10 cellular contexts compared by ENCODE assay signal in the genomic region with DNA sequence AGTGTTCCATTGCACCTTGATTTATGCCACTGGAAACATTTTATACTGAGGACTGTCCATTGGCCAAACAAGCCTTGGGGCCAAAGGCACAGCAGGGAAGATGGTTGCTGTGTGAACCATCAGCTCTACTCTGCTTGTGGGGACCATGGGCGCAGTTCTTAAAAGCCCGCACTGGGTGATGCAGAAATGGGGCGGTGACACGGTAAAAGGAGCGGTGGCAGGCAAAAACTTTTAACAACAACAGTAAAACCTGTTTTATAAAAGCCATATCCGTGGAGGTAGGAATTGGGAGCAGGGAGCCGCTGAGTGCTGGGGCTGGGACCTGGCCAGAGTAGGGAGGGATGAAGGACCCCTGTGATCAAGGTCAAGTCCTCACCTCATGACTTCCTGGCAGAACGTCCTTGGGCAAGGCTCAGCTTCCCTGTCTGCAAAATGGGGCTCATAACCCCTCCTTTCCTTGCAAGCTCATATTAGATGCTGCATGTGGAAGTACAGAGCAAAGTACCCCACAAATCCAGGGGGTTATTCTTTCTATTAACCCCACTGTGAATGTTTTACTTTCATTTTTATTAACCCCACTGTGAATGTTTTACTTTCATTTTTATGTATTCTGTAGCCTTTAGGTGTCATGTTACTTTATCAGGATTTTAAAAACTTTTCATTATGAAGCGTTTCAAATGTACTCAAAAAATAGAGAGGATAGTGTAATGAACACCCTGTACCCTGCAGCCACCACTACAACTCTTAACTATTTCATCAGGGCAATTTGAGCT.
DNase-seq lines count a peak whose midpoint lies in the region; ATAC-seq, FAIRE-seq and TF ChIP-seq lines count a peak whose summit lies in the region.
"Had no signal": no experiment of that assay in that cellular context is flagged by ENCODE, and none has a peak within 500 bp of the region (broad histone marks: within the 10 kb centered on the region; RNA-seq: fewer than 3 reads in every experiment).

No MANE protein-coding gene starts in this region.

- CTCF ChIA-PET in CD8-positive, alpha-beta T cell (lab: Charles Lee), result interaction anchor here (1.0 kb wide), 1 partner anchor 10 kb away, joined by 3 read pairs; no protein-coding TSS in a partner anchor

- peaks cover 64% of the 10 kb centered on the region for H3K4me1 ChIP-seq in CD8-positive, alpha-beta T cell (ENCODE audit: insufficient read depth, low read length)

- POLR2A ChIA-PET in CD8-positive, alpha-beta T cell (lab: Charles Lee), result interaction anchor here (1.2 kb wide), 1 partner anchor 76 kb away, joined by 3 read pairs; no protein-coding TSS in a partner anchor
- POLR2A ChIA-PET in naive thymus-derived CD8-positive, alpha-beta T cell (lab: Charles Lee), result interaction anchor here (0.7 to 1.9 kb wide), 4 partner anchors 10 to 20 kb away, joined by 3 to 6 read pairs (median 4); no protein-coding TSS in a partner anchor

- ATAC-seq in CD8-positive, alpha-beta T cell, result no peak
- ATAC-seq in naive thymus-derived CD8-positive, alpha-beta T cell, result no peak
- no peak for ATAC-seq in HG02678 (IDR thresholded peaks at IDR 0.05; ENCODE audit: unreplicated experiment)

- no peak for TF ChIP-seq CTCF in CD8-positive, alpha-beta T cell (IDR thresholded peaks at IDR 0.05)
- no peak for TF ChIP-seq CTCF in dorsolateral prefrontal cortex (IDR thresholded peaks at IDR 0.05 in 54 of 56, conservative IDR thresholded peaks at IDR 0.05 in 2 of 56; ENCODE audit: low read depth in 1 of 56, partially characterized antibody in 56 of 56)

- peak overlapping the region; percentile 76 for H3K4me3 Mint-ChIP-seq in CD8-positive, alpha-beta T cell
- peak overlapping the region; percentile 65 for H3K4me3 Mint-ChIP-seq in activated naive CD8-positive, alpha-beta T cell treated with anti-CD3 and anti-CD28 coated beads for 36 hours
- H3K4me3 Mint-ChIP-seq in naive thymus-derived CD8-positive, alpha-beta T cell, result peak overlapping the region; percentile 47 to 79 (median 66)

- H3K27me3 ChIP-seq in CD8-positive, alpha-beta T cell (ENCODE audit: insufficient read depth, low read length), result no peaks in the 10 kb centered on the region
- no peaks in the 10 kb centered on the region for H3K27me3 ChIP-seq in dorsolateral prefrontal cortex

- H3K9me3 Mint-ChIP-seq in CD8-positive, alpha-beta T cell, result no peaks in the 10 kb centered on the region
- H3K9me3 Mint-ChIP-seq in activated naive CD8-positive, alpha-beta T cell treated with anti-CD3 and anti-CD28 coated beads for 36 hours, result no peaks in the 10 kb centered on the region
- H3K9me3 Mint-ChIP-seq in naive thymus-derived CD8-positive, alpha-beta T cell, result no peaks in the 10 kb centered on the region

- no peak for DNase-seq in CD8-positive, alpha-beta T cell
- DNase-seq in GM19239 (ENCODE audit: insufficient read length, low spot score) (no peak), dorsolateral prefrontal cortex (no peak), Ammon's horn (ENCODE audit: low spot score) (no peak)
- DNase-seq in activated naive CD8-positive, alpha-beta T cell treated with anti-CD3 and anti-CD28 coated beads for 36 hours, result no peak
- peak in 1 of 10 donors; percentile 27 for DNase-seq in naive thymus-derived CD8-positive, alpha-beta T cell
- DNase-seq in effector CD8-positive, alpha-beta T cell (lab: John Stamatoyannopoulos, UW), result no peak
- DNase-seq: stimulated activated naive CD4-positive, alpha-beta T cell had no signal

- FAIRE-seq in GM19239 (lab: Jason Lieb, UNC), result peak; percentile 84
- FAIRE-seq: G401.6 had no signal

- H3K4me1 Mint-ChIP-seq in CD8-positive, alpha-beta T cell (ENCODE audit: low read depth), result peaks cover 78% of the 10 kb centered on the region
- peaks cover 55% of the 10 kb centered on the region for H3K4me1 Mint-ChIP-seq in activated naive CD8-positive, alpha-beta T cell treated with anti-CD3 and anti-CD28 coated beads for 36 hours
- H3K4me1 Mint-ChIP-seq in naive thymus-derived CD8-positive, alpha-beta T cell, result peaks cover 47 to 90% (median 82%) of the 10 kb centered on the region in 4 donors

- no peak overlapping the region for H3K4me3 ChIP-seq in CD8-positive, alpha-beta T cell (ENCODE audit: low read depth, low read length)
- H3K4me3 ChIP-seq in dorsolateral prefrontal cortex, result no peak overlapping the region

- no peak overlapping the region for H3K27ac ChIP-seq in CD8-positive, alpha-beta T cell (ENCODE audit: low read depth, low read length)
- peak overlapping the region in 1 of 59 donors; percentile 16 for H3K27ac ChIP-seq in dorsolateral prefrontal cortex

- peaks cover 2% of the 10 kb centered on the region for H3K36me3 Mint-ChIP-seq in CD8-positive, alpha-beta T cell
- no peaks in the 10 kb centered on the region for H3K36me3 Mint-ChIP-seq in activated naive CD8-positive, alpha-beta T cell treated with anti-CD3 and anti-CD28 coated beads for 36 hours
- H3K36me3 Mint-ChIP-seq in naive thymus-derived CD8-positive, alpha-beta T cell, result no peaks in the 10 kb centered on the region

- H3K36me3 ChIP-seq in CD8-positive, alpha-beta T cell (ENCODE audit: insufficient read depth, low read length), result no peaks in the 10 kb centered on the region

- intact Hi-C loops in CD8-positive, alpha-beta T cell (cut with DNase I, micrococcal nuclease), result no loop called here
- intact Hi-C loops in dorsolateral prefrontal cortex (cut with DNase I), result no loop called here

- H3K27ac Mint-ChIP-seq in CD8-positive, alpha-beta T cell, result peak overlapping the region; percentile 90
- H3K27ac Mint-ChIP-seq in activated naive CD8-positive, alpha-beta T cell treated with anti-CD3 and anti-CD28 coated beads for 36 hours, result peak overlapping the region; percentile 83
- peak overlapping the region; percentile 58 to 95 (median 88) for H3K27ac Mint-ChIP-seq in naive thymus-derived CD8-positive, alpha-beta T cell

- H3K9me3 ChIP-seq in CD8-positive, alpha-beta T cell (ENCODE audit: low read length), result no peaks in the 10 kb centered on the region

- no peaks in the 10 kb centered on the region for H3K27me3 Mint-ChIP-seq in CD8-positive, alpha-beta T cell (ENCODE audit: low read depth)
- H3K27me3 Mint-ChIP-seq in activated naive CD8-positive, alpha-beta T cell treated with anti-CD3 and anti-CD28 coated beads for 36 hours, result no peaks in the 10 kb centered on the region
- H3K27me3 Mint-ChIP-seq in naive thymus-derived CD8-positive, alpha-beta T cell, result no peaks in the 10 kb centered on the region
